ENCODE assay signal across 28 cellular contexts in the genomic region with DNA sequence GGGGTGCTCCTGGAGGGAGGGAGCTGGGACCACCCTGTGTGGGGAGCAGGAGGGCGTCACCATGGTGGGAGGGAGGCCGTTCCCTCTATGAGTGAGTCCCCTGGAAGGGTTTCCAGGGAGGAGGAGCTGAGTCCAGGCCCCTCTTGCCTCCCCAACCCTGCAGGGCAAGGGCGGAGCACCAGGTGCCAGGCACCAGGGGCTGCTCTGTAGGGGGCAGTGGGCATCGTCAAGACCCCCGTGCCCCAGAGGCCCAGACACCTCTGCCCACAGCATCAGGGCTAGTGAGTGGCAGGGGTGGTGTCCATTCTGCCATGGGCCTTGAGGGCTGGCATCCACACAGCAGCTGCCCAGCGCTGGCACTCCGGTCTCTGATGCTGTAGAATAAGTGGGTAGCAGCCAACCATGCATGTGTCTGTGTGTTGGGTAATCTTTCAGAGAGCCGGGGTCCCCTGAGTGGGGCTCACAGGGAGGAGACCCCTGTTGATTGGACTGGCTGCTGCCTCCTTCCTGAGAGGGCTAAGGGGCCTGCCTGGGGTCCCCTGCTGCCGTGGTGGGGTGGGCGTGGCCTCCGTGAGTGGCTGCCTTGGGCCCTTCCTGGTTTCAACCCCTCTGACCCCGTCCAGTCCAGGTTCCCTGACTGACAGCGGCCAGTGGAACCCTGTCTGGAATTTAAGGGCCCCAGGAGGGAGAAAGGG.
"Had no signal": no experiment of that assay in that cellular context is flagged by ENCODE, and none has a peak within 500 bp of the region (broad histone marks: within the 10 kb centered on the region; RNA-seq: fewer than 3 reads in every experiment).

No MANE protein-coding gene starts in this region.

- ATAC-seq: activated CD4-positive, CD25-positive, alpha-beta regulatory T cell treated with anti-CD3 and anti-CD28 coated beads, Interleukin-2, amount 50 U/mL, for 24 hours; activated CD8-positive, alpha-beta T cell treated with anti-CD3 and anti-CD28 coated beads for 36 hours; activated naive CD4-positive, alpha-beta T cell treated with anti-CD3 and anti-CD28 coated beads, Interleukin-2, amount 50 U/mL, for 72 hours; activated T-cell treated with anti-CD3 and anti-CD28 coated beads, Interleukin-2, amount 50 U/mL, for 4 hours; gastroesophageal sphincter; T-helper 17 cell had no signal

- H3K27me3 ChIP-seq: ascending aorta, cardiac muscle cell had no signal

- H3K36me3 ChIP-seq: ascending aorta, breast epithelium, cardiac muscle cell, esophagus squamous epithelium, gastroesophageal sphincter, heart right ventricle, WERI-Rb-1 had no signal

- H3K4me1 ChIP-seq: breast epithelium had no signal

- H3K27ac ChIP-seq: ascending aorta, breast epithelium, cardiac muscle cell, coronary artery, dorsolateral prefrontal cortex, esophagus squamous epithelium, gastroesophageal sphincter, heart right ventricle, WERI-Rb-1 had no signal

- H3K9me3 ChIP-seq: ascending aorta, breast epithelium, esophagus squamous epithelium, gastroesophageal sphincter, heart right ventricle had no signal

- DNase-seq: activated B cell treated with CpG ODN at 0.5 μM for 24 hours; activated CD4-positive, alpha-beta T cell treated with anti-CD3 and anti-CD28 coated beads for 48 hours; activated CD4-positive, alpha-beta T cell treated with anti-CD3 and anti-CD28 coated beads, Interleukin-2, amount 50 U/mL, for 1 hour; activated CD4-positive, alpha-beta T cell treated with anti-CD3 and anti-CD28 coated beads, Interleukin-2, amount 50 U/mL, for 48 hours; activated CD8-positive, alpha-beta memory T cell treated with anti-CD3 and anti-CD28 coated beads for 24 hours; activated CD8-positive, alpha-beta T cell treated with anti-CD3 and anti-CD28 coated beads for 36 hours; activated effector memory CD4-positive, alpha-beta T cell treated with anti-CD3 and anti-CD28 coated beads, Interleukin-2, amount 50 U/mL, for 16 hours; activated naive CD4-positive, alpha-beta T cell; activated naive CD4-positive, alpha-beta T cell treated with anti-CD3 and anti-CD28 coated beads, Interleukin-2, amount 10 ng/mL, durations not matched to agents 7 days and 5 days; activated naive CD8-positive, alpha-beta T cell treated with anti-CD3 and anti-CD28 coated beads, Interleukin-2, amount 10 ng/mL, durations not matched to agents 7 days and 5 days; activated T-cell treated with anti-CD3 and anti-CD28 coated beads, Interleukin-2, amount 50 U/mL, for 4 hours; dorsolateral prefrontal cortex; effector memory CD4-positive, alpha-beta T cell; endodermal cell; esophagus squamous epithelium; foreskin melanocyte; heart right ventricle; T-helper 1 cell; T-helper 17 cell; T1000; WERI-Rb-1 had no signal

- H3K4me3 ChIP-seq: ascending aorta, breast epithelium, cardiac muscle cell, coronary artery, dorsolateral prefrontal cortex, esophagus squamous epithelium, gastroesophageal sphincter, heart right ventricle had no signal
